Comparison of ENCODE assay signal across 23 cellular contexts in genomic region chr16:88992351-88993005, GRCh38. TPM values are rescaled to one million over a fixed set of nuclear protein-coding genes. Genes with fewer than 3 reads are reported as not detected.
A peak's percentile ranks its signal among the peaks of the same experiment; 100 is the strongest.
DNase-seq lines count a peak whose midpoint lies in the region; ATAC-seq, FAIRE-seq and TF ChIP-seq lines count a peak whose summit lies in the region.
"Had no signal": no experiment of that assay in that cellular context is flagged by ENCODE, and none has a peak within 500 bp of the region (broad histone marks: within the 10 kb centered on the region; RNA-seq: fewer than 3 reads in every experiment).

No MANE protein-coding gene starts in this region.

- peaks cover 92% of the 10 kb centered on the region for H3K27me3 ChIP-seq in left ventricle myocardium inferior (ENCODE audit: low read depth)
- H3K27me3 ChIP-seq in Karpas-422 (ENCODE audit: low read length) = no peaks in the 10 kb centered on the region

- H3K4me1 ChIP-seq in left ventricle myocardium inferior (no peaks in the 10 kb centered on the region), Karpas-422 (ENCODE audit: low read length) (no peaks in the 10 kb centered on the region)

- peaks cover 8% of the 10 kb centered on the region for H3K9me3 ChIP-seq in left ventricle myocardium inferior (replicated peaks)
- H3K9me3 ChIP-seq in Karpas-422 (ENCODE audit: low read length) = peaks cover 2% of the 10 kb centered on the region; the same call in 1 of the 2 replicates

- H4K20me1 ChIP-seq in Karpas-422 (ENCODE audit: insufficient read depth, low read depth, low read length) = no peaks in the 10 kb centered on the region

- H3K79me2 ChIP-seq in Karpas-422 (ENCODE audit: low read length) = no peaks in the 10 kb centered on the region

- no peak overlapping the region for H2AFZ ChIP-seq in Karpas-422 (ENCODE audit: low read length)

- no peak for ATAC-seq in Right ventricle myocardium inferior
- ATAC-seq: natural killer cell treated with Interleukin-12 subunit alpha and Interleukin-12 subunit beta and Interleukin-15 and Interleukin-18, amount 100 ng/mL, for 72 hours had no signal

- no peak overlapping the region for H3K27ac ChIP-seq in left ventricle myocardium inferior (replicated peaks)
- H3K27ac ChIP-seq in Karpas-422 (ENCODE audit: low read length) = no peak overlapping the region
- H3K27ac ChIP-seq: dorsolateral prefrontal cortex, epithelial cell of prostate, RWPE1, stomach had no signal

- TF ChIP-seq POLR2A in erythroblast (IDR thresholded peaks at IDR 0.05; ENCODE audit: low read length) = no peak

- DNase-seq in Right ventricle myocardium inferior (ENCODE audit: missing footprints) (peak; percentile 55), left ventricle myocardium inferior (no peak), RPMI8226 (peak; percentile 61), erythroblast (lab: John Stamatoyannopoulos, UW) (peak; percentile 93 to 97), Karpas-422 (no peak), NCI-H1694 (lab: John Stamatoyannopoulos, UW) (no peak), anterior cingulate cortex (lab: John Stamatoyannopoulos, UW) (no peak), frontal cortex (ENCODE audit: low spot score in 2 of 2) (no peak)
- DNase-seq: 8988T; activated CD4-positive, alpha-beta memory T cell treated with anti-CD3 and anti-CD28 coated beads for 36 hours; activated T-cell treated with anti-CD3 and anti-CD28 coated beads for 4 hours; amniotic stem cell; C1 segment of cervical spinal cord; caudate nucleus; dorsolateral prefrontal cortex; NCI-H226; stimulated activated CD4-positive, alpha-beta T cell treated with anti-CD3 and anti-CD28 coated beads, Interleukin-2, amount 100 ng/mL, for 48 hours; stomach had no signal

- H3K4me3 ChIP-seq in left ventricle myocardium inferior (no peak overlapping the region), Karpas-422 (ENCODE audit: low read length) (no peak overlapping the region)
- H3K4me3 ChIP-seq: dorsolateral prefrontal cortex, skin epidermis, stomach had no signal

- H3K9ac ChIP-seq in Karpas-422 (ENCODE audit: low read length) = no peak overlapping the region

- no peak for FAIRE-seq in frontal cortex (lab: Jason Lieb, UNC)

- H3K36me3 ChIP-seq in left ventricle myocardium inferior (no peaks in the 10 kb centered on the region), Karpas-422 (ENCODE audit: insufficient read depth, low read length) (no peaks in the 10 kb centered on the region)
- H3K36me3 ChIP-seq: stomach had no signal

- no peak for TF ChIP-seq CTCF in left ventricle myocardium inferior (IDR thresholded peaks at IDR 0.05; ENCODE audit: borderline replicate concordance)

- H3K4me2 ChIP-seq in Karpas-422 (ENCODE audit: low read depth, low read length, poor library complexity, severe bottlenecking) = no peak overlapping the region

- H3K9me2 ChIP-seq in Karpas-422 (replicated peaks; ENCODE audit: insufficient read depth, low read length) = no peaks in the 10 kb centered on the region

- intact Hi-C loops in Right ventricle myocardium inferior (cut with DNase I) = no loop called here
- intact Hi-C loops in left ventricle myocardium inferior (cut with micrococcal nuclease) = no loop called here

RNA-seq across cellular contexts. Expression of gene CBFA2T3, which starts 15.5 kb away (rescaled TPM):
- total RNA-seq in Right ventricle myocardium inferior (11.1 TPM), left ventricle myocardium inferior (8.6 TPM), frontal cortex (0.82 TPM)
- not detected in 2 replicates for total RNA-seq in Karpas-422 (2014; rRNA removed; shearing (Covaris generic); ENCODE audit: low replicate concordance)
- total RNA-seq: M059J had no signal

Comparison
In these comparisons a context has a peak if more than half of its experiments do, and no peak if none do; other contexts are left out.
1. DNase-seq: peak in Right ventricle myocardium inferior (single experiment), RPMI8226 (single experiment) and erythroblast (2 of 2); none in left ventricle myocardium inferior (single experiment), Karpas-422 (single experiment), NCI-H1694 (single experiment), anterior cingulate cortex (0 of 58) and frontal cortex (0 of 2).